Comparison of ENCODE assay signal across 8 cellular contexts in genomic region chr17:1360315-1360714, GRCh38. TPM values are rescaled to one million over a fixed set of nuclear protein-coding genes. Genes with fewer than 3 reads are reported as not detected.
DNase-seq lines count a peak whose midpoint lies in the region; ATAC-seq, FAIRE-seq and TF ChIP-seq lines count a peak whose summit lies in the region.
"Not testable (repeated sequence)": the region's sequence is repeated elsewhere in the genome, so short reads cannot be mapped to it uniquely, and the experiment has no call there.

No MANE protein-coding gene starts in this region.

- H3K9me3 Mint-ChIP-seq in T-helper 2 cell treated with Interferon-gamma antibody and Interleukin-4, amounts not matched to agents 5 μg/mL and 100 μg/mL, for 36 hours = not testable (repeated sequence)

- peak overlapping the region; percentile 39 for H3K27ac Mint-ChIP-seq in T-helper 2 cell treated with Interferon-gamma antibody and Interleukin-4, amounts not matched to agents 5 μg/mL and 100 μg/mL, for 36 hours

- H3K27ac ChIP-seq in HCT116 (ENCODE audit: low read depth, low read length); K562 (ENCODE audit: extremely low read depth, low read depth, low read length): not testable (repeated sequence)

- not testable (repeated sequence) for TF ChIP-seq EP300 in K562 (IDR thresholded peaks at IDR 0.05; ENCODE audit: low read length)

- H3K9me2 ChIP-seq in HCT116 (ENCODE audit: insufficient read depth) = not testable (repeated sequence)

- CTCF ChIA-PET in HCT116 (lab: Charles Lee); K562 (lab: Yijun Ruan, JAX; ENCODE audit: low intra/inter-chr PET ratio): not testable (repeated sequence)

- H4K20me1 ChIP-seq in HCT116 (ENCODE audit: insufficient read depth) (peaks cover 52% of the 10 kb centered on the region), K562 (replicated peaks; ENCODE audit: control insufficient read depth, insufficient read depth, low read length) (peaks cover 18% of the 10 kb centered on the region)

- 47% methylated on average over 5 of the region's 5 CpGs for WGBS in K562 (ENCODE audit: insufficient coverage, low coverage, missing lambda C conversion rate)

- peaks cover 95% of the 10 kb centered on the region for H3K79me2 ChIP-seq in HCT116 (ENCODE audit: insufficient read depth, low read length)
- H3K79me2 ChIP-seq in K562 (ENCODE audit: control insufficient read depth, insufficient read depth, low read length) = peaks cover 75% of the 10 kb centered on the region

- RAD21 ChIA-PET in HCT116 (lab: Charles Lee; ENCODE audit: low non-redundant PET in 1 of 2, low total read pairs in 2 of 2, uncharacterized antibody in 2 of 2, unreplicated experiment in 2 of 2) = not testable (repeated sequence)

- TF ChIP-seq CTCF in AG10803 (conservative IDR thresholded peaks at IDR 0.05; ENCODE audit: low read length); HCT116 (IDR thresholded peaks at IDR 0.05 in 2 of 3, conservative IDR thresholded peaks at IDR 0.05 in 1 of 3; ENCODE audit: borderline replicate concordance in 1 of 3, insufficient read depth in 1 of 3, low read depth in 2 of 3, low read length in 2 of 3); K562 (IDR thresholded peaks at IDR 0.05 in 2 of 3, conservative IDR thresholded peaks at IDR 0.05 in 1 of 3; ENCODE audit: insufficient read depth in 2 of 3, low read depth in 1 of 3, low read length in 3 of 3); fibroblast of mammary gland (conservative IDR thresholded peaks at IDR 0.05; ENCODE audit: control insufficient read depth, insufficient read depth, low read depth, low read length): not testable (repeated sequence)

- in situ Hi-C loops in K562 (cut with MboI) = not testable (repeated sequence)

- H3K27me3 Mint-ChIP-seq in T-helper 2 cell treated with Interferon-gamma antibody and Interleukin-4, amounts not matched to agents 5 μg/mL and 100 μg/mL, for 36 hours (ENCODE audit: low read depth) = not testable (repeated sequence)

- peak overlapping the region; percentile 13; the same call in 1 of the 2 replicates for H3K4me2 ChIP-seq in HCT116 (ENCODE audit: low read length)
- H3K4me2 ChIP-seq in K562 (ENCODE audit: insufficient read depth, low read length) = not testable (repeated sequence)

- not testable (repeated sequence) for TF ChIP-seq POLR2A in HCT116 (IDR thresholded peaks at IDR 0.05; ENCODE audit: borderline replicate concordance, extremely low read depth, insufficient read depth, insufficient read length); K562 (conservative IDR thresholded peaks at IDR 0.05)

- not testable (repeated sequence) for H3K27me3 ChIP-seq in HCT116 (ENCODE audit: insufficient read depth, low read length); K562 (ENCODE audit: control insufficient read depth in 2 of 2, insufficient read depth in 2 of 2, low read length in 2 of 2)

- H3K9me1 ChIP-seq in K562 (ENCODE audit: control insufficient read depth, insufficient read depth, low read length) = not testable (repeated sequence)

- POLR2A ChIA-PET in HCT116 (lab: Charles Lee); K562 (lab: Yijun Ruan, JAX): not testable (repeated sequence)

- TF ChIP-seq RAD21 in HCT116 (IDR thresholded peaks at IDR 0.05; ENCODE audit: low read depth); K562 (CRISPR knock-in tag; conservative IDR thresholded peaks at IDR 0.05 in 1 of 2, IDR thresholded peaks at IDR 0.05 in 1 of 2): not testable (repeated sequence)

- H2AFZ ChIP-seq in HCT116 (ENCODE audit: low read depth, low read length, poor library complexity, severe bottlenecking); K562 (ENCODE audit: low read depth, low read length): not testable (repeated sequence)

- peaks cover 45% of the 10 kb centered on the region for H3K36me3 Mint-ChIP-seq in T-helper 2 cell treated with Interferon-gamma antibody and Interleukin-4, amounts not matched to agents 5 μg/mL and 100 μg/mL, for 36 hours (ENCODE audit: low read depth)

- H3K36me3 ChIP-seq in HCT116 (ENCODE audit: control insufficient read depth in 1 of 2, insufficient read depth in 2 of 2, low read length in 2 of 2) (peaks cover 31 to 45% of the 10 kb centered on the region in 2 experiments), K562 (ENCODE audit: control insufficient read depth, insufficient read depth, low read length) (peaks cover 83% of the 10 kb centered on the region)

- H3K9ac ChIP-seq in HCT116 (ENCODE audit: low read length); K562 (ENCODE audit: insufficient read depth in 1 of 2, low read depth in 2 of 2, low read length in 2 of 2): not testable (repeated sequence)

- peaks cover 7 to 27% of the 10 kb centered on the region in 2 experiments for H3K4me1 ChIP-seq in HCT116 (ENCODE audit: control insufficient read depth in 1 of 2, insufficient read depth in 2 of 2, low read length in 2 of 2)
- not testable (repeated sequence) for H3K4me1 ChIP-seq in K562 (replicated peaks in 1 of 2; ENCODE audit: control insufficient read depth in 2 of 2, insufficient read depth in 2 of 2, low read length in 2 of 2)

- ATAC-seq in HCT116 = peak; percentile 39; the same call in 1 of the 2 replicates
- ATAC-seq in K562 = not testable (repeated sequence)

- DNase-seq in AG10803 (ENCODE audit: low read depth) (peak; percentile 48), fibroblast of mammary gland (ENCODE audit: low read depth) (peak; percentile 66), myocyte (ENCODE audit: low read depth) (peak; percentile 37)
- DNase-seq in HCT116 (ENCODE audit: low read depth, low spot score); K562 (ENCODE audit: extremely low read depth in 1 of 4, low spot score in 3 of 4): not testable (repeated sequence)
- DNase-seq in T-helper 2 cell treated with Interferon-gamma antibody and Interleukin-4, amounts not matched to agents 5 μg/mL and 100 μg/mL, for 36 hours (ENCODE audit: low spot score) = peak; percentile 22
- peak; percentile 49 to 55 for DNase-seq in activated T-cell treated with anti-CD3 and anti-CD28 coated beads, Interleukin-2, amount 50 U/mL, for 48 hours
- DNase-seq in stimulated activated CD4-positive, alpha-beta T cell treated with anti-CD3 and anti-CD28 coated beads, Interleukin-4, amount 100 ng/mL, for 24 hours = peak; percentile 45

- H3K4me1 Mint-ChIP-seq in T-helper 2 cell treated with Interferon-gamma antibody and Interleukin-4, amounts not matched to agents 5 μg/mL and 100 μg/mL, for 36 hours (ENCODE audit: low read depth) = peaks cover 32% of the 10 kb centered on the region

- not testable (repeated sequence) for FAIRE-seq in K562 (lab: Jason Lieb, UNC)

- H3K9me3 ChIP-seq in HCT116 (ENCODE audit: control insufficient read depth in 1 of 2, insufficient read depth in 1 of 2, low read depth in 1 of 2, low read length in 2 of 2); K562 (replicated peaks; ENCODE audit: control insufficient read depth, insufficient read depth, low read depth, low read length): not testable (repeated sequence)

- intact Hi-C loops in HCT116 (cut with micrococcal nuclease); K562 (cut with micrococcal nuclease): not testable (repeated sequence)

- not testable (repeated sequence) for H3K4me3 ChIP-seq in AG10803 (ENCODE audit: low read length); HCT116 (replicated peaks in 1 of 2; ENCODE audit: low read depth in 1 of 2, low read length in 2 of 2); K562; fibroblast of mammary gland (ENCODE audit: control insufficient read depth, low read depth, low read length)

- not testable (repeated sequence) for H3K4me3 Mint-ChIP-seq in T-helper 2 cell treated with Interferon-gamma antibody and Interleukin-4, amounts not matched to agents 5 μg/mL and 100 μg/mL, for 36 hours

- not testable (repeated sequence) for BruUV-seq in HCT116 (replicated peaks; lab: Mats Ljungman, UMichigan); K562 (replicated peaks; lab: Mats Ljungman, UMichigan)

TF ChIP-seq in K562, 482 proteins besides CTCF, POLR2A, EP300 and RAD21 (continues in another document):
- peak; percentile 55; the same call in 1 of the 2 replicates for TF ChIP-seq FOSL1 (tag; conservative IDR thresholded peaks at IDR 0.05)
- TF ChIP-seq, protein P1, sequence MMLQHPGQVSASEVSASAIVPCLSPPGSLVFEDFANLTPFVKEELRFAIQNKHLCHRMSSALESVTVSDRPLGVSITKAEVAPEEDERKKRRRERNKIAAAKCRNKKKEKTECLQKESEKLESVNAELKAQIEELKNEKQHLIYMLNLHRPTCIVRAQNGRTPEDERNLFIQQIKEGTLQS (IDR thresholded peaks at IDR 0.05) = peak; percentile 49; the same call in 1 of the 2 replicates
- TF ChIP-seq, protein P1 (CRISPR knock-in tag; conservative IDR thresholded peaks at IDR 0.05) = not testable (repeated sequence)

RNA-seq across cellular contexts. Expression of gene YWHAE, which starts 39.7 kb away (rescaled TPM):
- total RNA-seq in HCT116 (2021; ENCODE audit: unreplicated experiment) (735 TPM), K562 (2014; rRNA removed) (234 and 310 TPM in 2 replicates), K562 (2014; rRNA removed; fragmentation: Illumina TruSeq; extraction: Trizol) (184 and 193 TPM in 2 replicates), K562 (2015; rRNA removed; fragmentation: Illumina TruSeq; extraction: Trizol) (224 TPM in 2 replicates), K562 (2021) (466 and 488 TPM in 2 replicates), myocyte (680 and 704 TPM in 2 replicates)
- polyA plus RNA-seq in HCT116 (2012) = 530 and 573 TPM in 2 replicates
- 89.4 and 152 TPM in 2 replicates for total RNA-seq in K562 (2011; cell fraction: chromatin; rRNA removed; ENCODE audit: low replicate concordance)
- total RNA-seq in K562 (2011; cell fraction: nucleolus; rRNA removed) = 61.4 and 88.2 TPM in 2 replicates
- total RNA-seq in K562 (2011; cell fraction: nucleoplasm; rRNA removed) = 127 and 150 TPM in 2 replicates
- polyA plus RNA-seq in K562 (2011; rRNA removed) (480 and 622 TPM in 2 replicates), K562 (2014; fragmentation: Illumina TruSeq; extraction: Trizol) (402 and 448 TPM in 2 replicates), K562 (2014; fragmentation: Nextera tagmentation; extraction: Ambion mirVana) (100 to 1,000 TPM; 323 to 513 TPM), K562 (2014; rRNA removed) (576 and 727 TPM in 2 replicates)
- 198 and 388 TPM in 2 replicates for polyA plus RNA-seq in K562 (2011; cell fraction: cytosol; rRNA removed)
- 77.5 and 131 TPM in 2 replicates for polyA plus RNA-seq in K562 (2011; cell fraction: nucleus; rRNA removed)
- 300 and 685 TPM in 2 replicates for polyA plus RNA-seq in K562 (2012)
- 684 and 865 TPM in 2 replicates for polyA minus RNA-seq in K562 (2011; rRNA and poly(A)+ RNA removed)
- 251 and 367 TPM in 2 replicates for polyA minus RNA-seq in K562 (2011; cell fraction: cytosol; rRNA and poly(A)+ RNA removed)
- polyA minus RNA-seq in K562 (2011; cell fraction: nucleus; rRNA and poly(A)+ RNA removed) = 34.3 and 69.4 TPM in 2 replicates
- polyA plus RNA-seq in myocyte (2012) = 726 TPM
